In genomic region chr12:127209318-127209717, GRCh38 we compare ENCODE assay signal across 37 cellular contexts.
DNase-seq lines count a peak whose midpoint lies in the region; ATAC-seq, FAIRE-seq and TF ChIP-seq lines count a peak whose summit lies in the region.
"Had no signal": no experiment of that assay in that cellular context is flagged by ENCODE, and none has a peak within 500 bp of the region (broad histone marks: within the 10 kb centered on the region; RNA-seq: fewer than 3 reads in every experiment).

No MANE protein-coding gene starts in this region.

- in situ Hi-C loops in K562 (cut with MboI) (no loop called here), GM13976 (cut with MboI; ENCODE audit: low sequenced_read_pairs, unreplicated experiment) (no loop called here)

- TF ChIP-seq POLR2A in K562 (conservative IDR thresholded peaks at IDR 0.05), result no peak

- CTCF ChIA-PET in PC-3 (lab: Charles Lee) (interaction anchor here (0.6 kb wide), 1 partner anchor 460 kb away, joined by 5 read pairs; no protein-coding TSS in a partner anchor), K562 (lab: Yijun Ruan, JAX; ENCODE audit: low intra/inter-chr PET ratio) (no interaction called here)

- no peak for TF ChIP-seq CTCF in PC-3 (conservative IDR thresholded peaks at IDR 0.05; ENCODE audit: low read depth, low read length)
- TF ChIP-seq CTCF in K562 (IDR thresholded peaks at IDR 0.05 in 2 of 3, conservative IDR thresholded peaks at IDR 0.05 in 1 of 3; ENCODE audit: insufficient read depth in 2 of 3, low read depth in 1 of 3, low read length in 3 of 3), result no peak
- no peak for TF ChIP-seq CTCF in bronchial epithelial cell (IDR thresholded peaks at IDR 0.05; ENCODE audit: insufficient read depth, low read length, severe bottlenecking)
- TF ChIP-seq CTCF in GM13976 (IDR thresholded peaks at IDR 0.05; ENCODE audit: borderline replicate concordance, control extremely low read depth, extremely low read depth, insufficient read depth, missing control alignments), result no peak

- no peaks in the 10 kb centered on the region for H3K9me1 ChIP-seq in K562 (ENCODE audit: control insufficient read depth, insufficient read depth, low read length)

- H4K20me1 ChIP-seq in PC-3 (ENCODE audit: low read length), result no peaks in the 10 kb centered on the region
- no peaks in the 10 kb centered on the region for H4K20me1 ChIP-seq in K562 (replicated peaks; ENCODE audit: control insufficient read depth, insufficient read depth, low read length)
- H4K20me1 ChIP-seq: BLaER1; BLaER1 treated with 17β-estradiol and CSF1 and Interleukin-3, amounts not matched to agents 10 nM and 100 nM had no signal

- H3K4me1 Mint-ChIP-seq in activated T-helper 1 cell treated with anti-CD3 and anti-CD28 coated beads, Interleukin-12 subunit alpha, Interleukin-12 subunit beta, Interleukin-2, Interleukin-4 antibody, amounts not matched to agents 30 ng/mL and 10 ng/mL and 1 ng/mL, durations not matched to agents 14 hours and 24 hours and 36 hours (ENCODE audit: low read depth), result no peaks in the 10 kb centered on the region
- H3K4me1 Mint-ChIP-seq: B cell; CD14-positive monocyte; CD4-positive, alpha-beta memory T cell; CD4-positive, CD25-positive, alpha-beta regulatory T cell; CD8-positive, alpha-beta memory T cell had no signal

- H3K4me3 Mint-ChIP-seq in activated T-helper 1 cell treated with anti-CD3 and anti-CD28 coated beads, Interleukin-12 subunit alpha, Interleukin-12 subunit beta, Interleukin-2, Interleukin-4 antibody, amounts not matched to agents 30 ng/mL and 10 ng/mL and 1 ng/mL, durations not matched to agents 14 hours and 24 hours and 36 hours, result no peak overlapping the region
- H3K4me3 Mint-ChIP-seq: B cell; CD14-positive monocyte; CD4-positive, alpha-beta memory T cell; CD4-positive, alpha-beta T cell; CD4-positive, CD25-positive, alpha-beta regulatory T cell; CD8-positive, alpha-beta memory T cell; CD8-positive, alpha-beta T cell had no signal

- intact Hi-C loops in PC-3 (cut with micrococcal nuclease) (no loop called here), K562 (cut with micrococcal nuclease) (no loop called here)
- intact Hi-C loops in activated T-helper 1 cell treated with anti-CD3 and anti-CD28 coated beads, Interleukin-12 subunit alpha, Interleukin-12 subunit beta, Interleukin-2, Interleukin-4 antibody, amounts not matched to agents 30 ng/mL and 10 ng/mL and 1 ng/mL, durations not matched to agents 14 hours and 24 hours and 36 hours (cut with micrococcal nuclease), result no loop called here

- H3K9me3 ChIP-seq in PC-3 (ENCODE audit: low read length) (no peaks in the 10 kb centered on the region), K562 (replicated peaks; ENCODE audit: control insufficient read depth, insufficient read depth, low read depth, low read length) (no peaks in the 10 kb centered on the region)
- H3K9me3 ChIP-seq: A549, BE2C, BLaER1, Caco-2 had no signal

- H3K4me2 ChIP-seq in PC-3 (ENCODE audit: low read length) (peak overlapping the region; percentile 18; the same call in 1 of the 2 replicates), K562 (ENCODE audit: insufficient read depth, low read length) (no peak overlapping the region)
- H3K4me2 ChIP-seq: A549; BLaER1; BLaER1 treated with 17β-estradiol and CSF1 and Interleukin-3, amounts not matched to agents 10 nM and 100 nM had no signal

- TF ChIP-seq EP300 in K562 (IDR thresholded peaks at IDR 0.05; ENCODE audit: low read length), result no peak

- peak; percentile 21 for DNase-seq in ELR (ENCODE audit: low read depth)
- peak; percentile 87 for DNase-seq in PC-3
- no peak for DNase-seq in K562 (ENCODE audit: extremely low read depth in 1 of 4, low spot score in 3 of 4)
- peak; percentile 39 for DNase-seq in bronchial epithelial cell (ENCODE audit: low read depth)
- DNase-seq in NCI-H146 (lab: John Stamatoyannopoulos, UW), result no peak
- DNase-seq in stimulated activated CD4-positive, alpha-beta T cell treated with anti-CD3 and anti-CD28 coated beads, Interleukin-2, amount 100 ng/mL, for 24 hours, result no peak
- DNase-seq in activated T-helper 1 cell treated with anti-CD3 and anti-CD28 coated beads, Interleukin-12 subunit alpha, Interleukin-12 subunit beta, Interleukin-2, Interleukin-4 antibody, amounts not matched to agents 30 ng/mL and 10 ng/mL and 1 ng/mL, durations not matched to agents 14 hours and 24 hours and 36 hours (ENCODE audit: low spot score), result no peak
- no peak for DNase-seq in GM13976 (ENCODE audit: low spot score)
- DNase-seq: 8988T; ACHN; AML-193; BE2C; C1 segment of cervical spinal cord; Caco-2; Calu3; CD4-positive, alpha-beta memory T cell; CD4-positive, alpha-beta T cell; CD4-positive, CD25-positive, alpha-beta regulatory T cell; CD8-positive, alpha-beta memory T cell; CD8-positive, alpha-beta T cell; COR-L47; DMS 273 treated with DMSO at 0.1 percent for 48 hours; DMS153; DMS53; DMS79; DMS79 treated with DMSO at 0.1 percent for 48 hours; DND-41; EL had no signal

- ATAC-seq in PC-3, result peak; percentile 70
- ATAC-seq in K562, result no peak
- ATAC-seq: A549; CD8-positive, alpha-beta T cell had no signal

- H3K27ac ChIP-seq in PC-3 (ENCODE audit: low read length), result peak overlapping the region; percentile 18
- H3K27ac ChIP-seq in K562 (ENCODE audit: extremely low read depth, low read depth, low read length), result no peak overlapping the region
- H3K27ac ChIP-seq: 22Rv1; A549; BLaER1; BLaER1 treated with 17β-estradiol and CSF1 and Interleukin-3, amounts not matched to agents 10 nM and 100 nM; C4-2B had no signal

- POLR2A ChIA-PET in PC-3 (lab: Charles Lee; ENCODE audit: unreplicated experiment) (no interaction called here), K562 (lab: Yijun Ruan, JAX) (no interaction called here)

- TF ChIP-seq RAD21 in K562 (CRISPR knock-in tag; conservative IDR thresholded peaks at IDR 0.05 in 1 of 2, IDR thresholded peaks at IDR 0.05 in 1 of 2), result no peak

- 18% methylated on average over 2 of the region's 2 CpGs for WGBS in K562 (ENCODE audit: insufficient coverage, low coverage, missing lambda C conversion rate)

- no peak overlapping the region for H3K27ac Mint-ChIP-seq in activated T-helper 1 cell treated with anti-CD3 and anti-CD28 coated beads, Interleukin-12 subunit alpha, Interleukin-12 subunit beta, Interleukin-2, Interleukin-4 antibody, amounts not matched to agents 30 ng/mL and 10 ng/mL and 1 ng/mL, durations not matched to agents 14 hours and 24 hours and 36 hours
- H3K27ac Mint-ChIP-seq: B cell; CD14-positive monocyte; CD4-positive, alpha-beta memory T cell; CD4-positive, alpha-beta T cell; CD4-positive, CD25-positive, alpha-beta regulatory T cell; CD8-positive, alpha-beta memory T cell; CD8-positive, alpha-beta T cell had no signal

- no TSS peak for BruUV-seq in PC-3 (replicated peaks; lab: Mats Ljungman, UMichigan)
- no TSS peak for BruUV-seq in K562 (replicated peaks; lab: Mats Ljungman, UMichigan)

- H3K36me3 Mint-ChIP-seq in activated T-helper 1 cell treated with anti-CD3 and anti-CD28 coated beads, Interleukin-12 subunit alpha, Interleukin-12 subunit beta, Interleukin-2, Interleukin-4 antibody, amounts not matched to agents 30 ng/mL and 10 ng/mL and 1 ng/mL, durations not matched to agents 14 hours and 24 hours and 36 hours (ENCODE audit: low read depth), result no peaks in the 10 kb centered on the region
- H3K36me3 Mint-ChIP-seq: CD14-positive monocyte; CD4-positive, alpha-beta memory T cell; CD4-positive, CD25-positive, alpha-beta regulatory T cell; CD8-positive, alpha-beta memory T cell; CD8-positive, alpha-beta T cell had no signal

- FAIRE-seq in K562 (lab: Jason Lieb, UNC) (no peak), bronchial epithelial cell (lab: Jason Lieb, UNC) (no peak)
- FAIRE-seq: A204.1, A549, D721Med had no signal

- no peaks in the 10 kb centered on the region for H3K27me3 ChIP-seq in PC-3 (ENCODE audit: low read length)
- no peaks in the 10 kb centered on the region for H3K27me3 ChIP-seq in K562 (ENCODE audit: control insufficient read depth in 2 of 2, insufficient read depth in 2 of 2, low read length in 2 of 2)
- no peaks in the 10 kb centered on the region for H3K27me3 ChIP-seq in bronchial epithelial cell (ENCODE audit: control insufficient read depth, insufficient read depth, low read length)
- H3K27me3 ChIP-seq: BE2C; BLaER1; BLaER1 treated with 17β-estradiol and CSF1 and Interleukin-3, amounts not matched to agents 10 nM and 100 nM had no signal

- no peaks in the 10 kb centered on the region for H3K27me3 Mint-ChIP-seq in activated T-helper 1 cell treated with anti-CD3 and anti-CD28 coated beads, Interleukin-12 subunit alpha, Interleukin-12 subunit beta, Interleukin-2, Interleukin-4 antibody, amounts not matched to agents 30 ng/mL and 10 ng/mL and 1 ng/mL, durations not matched to agents 14 hours and 24 hours and 36 hours (ENCODE audit: insufficient read depth)
- H3K27me3 Mint-ChIP-seq: B cell; CD4-positive, CD25-positive, alpha-beta regulatory T cell had no signal

- peaks cover 20% of the 10 kb centered on the region for H3K4me1 ChIP-seq in PC-3 (ENCODE audit: insufficient read depth, low read length)
- no peaks in the 10 kb centered on the region for H3K4me1 ChIP-seq in K562 (replicated peaks in 1 of 2; ENCODE audit: control insufficient read depth in 2 of 2, insufficient read depth in 2 of 2, low read length in 2 of 2)
- H3K4me1 ChIP-seq: A549; BE2C; BLaER1; BLaER1 treated with 17β-estradiol and CSF1 and Interleukin-3, amounts not matched to agents 10 nM and 100 nM; Caco-2 had no signal

- no peaks in the 10 kb centered on the region for H3K9me2 ChIP-seq in PC-3 (replicated peaks; ENCODE audit: low read length)

- H3K36me3 ChIP-seq in PC-3 (ENCODE audit: low read depth, low read length) (no peaks in the 10 kb centered on the region), K562 (ENCODE audit: control insufficient read depth, insufficient read depth, low read length) (no peaks in the 10 kb centered on the region), bronchial epithelial cell (ENCODE audit: control insufficient read depth, insufficient read depth, low read length) (no peaks in the 10 kb centered on the region)
- H3K36me3 ChIP-seq: BE2C; BLaER1; BLaER1 treated with 17β-estradiol and CSF1 and Interleukin-3, amounts not matched to agents 10 nM and 100 nM had no signal

- H3K79me2 ChIP-seq in PC-3 (ENCODE audit: low read length), result no peaks in the 10 kb centered on the region
- H3K79me2 ChIP-seq in K562 (ENCODE audit: control insufficient read depth, insufficient read depth, low read length), result no peaks in the 10 kb centered on the region

- H3K9ac ChIP-seq in PC-3 (ENCODE audit: low read length) (no peak overlapping the region), K562 (ENCODE audit: insufficient read depth in 1 of 2, low read depth in 2 of 2, low read length in 2 of 2) (no peak overlapping the region)
- H3K9ac ChIP-seq: BLaER1; BLaER1 treated with 17β-estradiol and CSF1 and Interleukin-3, amounts not matched to agents 10 nM and 100 nM had no signal

- H3F3A ChIP-seq in PC-3 (ENCODE audit: low read length, unreplicated experiment), result no peaks in the 10 kb centered on the region

- H3K4me3 ChIP-seq in PC-3 (ENCODE audit: low read length), result 0 out of 2 replicates have a peak overlapping the region, but pooled peaks have one; percentile 1
- H3K4me3 ChIP-seq in K562, result no peak overlapping the region
- no peak overlapping the region for H3K4me3 ChIP-seq in bronchial epithelial cell (ENCODE audit: low read depth, low read length)
- H3K4me3 ChIP-seq: A549; BLaER1; BLaER1 treated with 17β-estradiol and CSF1 and Interleukin-3, amounts not matched to agents 10 nM and 100 nM had no signal

- H3K9me3 Mint-ChIP-seq in activated T-helper 1 cell treated with anti-CD3 and anti-CD28 coated beads, Interleukin-12 subunit alpha, Interleukin-12 subunit beta, Interleukin-2, Interleukin-4 antibody, amounts not matched to agents 30 ng/mL and 10 ng/mL and 1 ng/mL, durations not matched to agents 14 hours and 24 hours and 36 hours, result no peaks in the 10 kb centered on the region
- H3K9me3 Mint-ChIP-seq: CD8-positive, alpha-beta memory T cell had no signal

- H2AFZ ChIP-seq in PC-3 (ENCODE audit: low read length) (peak overlapping the region; percentile 51), K562 (ENCODE audit: low read depth, low read length) (no peak overlapping the region)

Comparison
In these comparisons a context has a peak if more than half of its experiments do, and no peak if none do; other contexts are left out.
1. DNase-seq: peak in ELR (single experiment), PC-3 (single experiment) and bronchial epithelial cell (single experiment); none in K562 (0 of 4), NCI-H146 (single experiment), stimulated activated CD4-positive, alpha-beta T cell treated with anti-CD3 and anti-CD28 coated beads, Interleukin-2, amount 100 ng/mL, for 24 hours (0 of 2), activated T-helper 1 cell treated with anti-CD3 and anti-CD28 coated beads, Interleukin-12 subunit alpha, Interleukin-12 subunit beta, Interleukin-2, Interleukin-4 antibody, amounts not matched to agents 30 ng/mL and 10 ng/mL and 1 ng/mL, durations not matched to agents 14 hours and 24 hours and 36 hours (single experiment) and GM13976 (single experiment).